ENCODE assay signal across 8 cellular contexts in genomic region chr5:173888473-173889135, GRCh38. TPM values are rescaled to one million over a fixed set of nuclear protein-coding genes. Genes with fewer than 3 reads are reported as not detected.
DNase-seq lines count a peak whose midpoint lies in the region; ATAC-seq, FAIRE-seq and TF ChIP-seq lines count a peak whose summit lies in the region.

No MANE protein-coding gene starts in this region.

- intact Hi-C loops in esophagus squamous epithelium (cut with DNase I) = loop anchor here (10.0 kb wide), 1 partner anchor 104 kb away; no protein-coding TSS in a partner anchor

- peak overlapping the region; percentile 87 for H2AFZ ChIP-seq in neuronal stem cell (ENCODE audit: low read length)

- H3K18ac ChIP-seq in neuronal stem cell (ENCODE audit: low read length) = no peak overlapping the region

- H3K27me3 ChIP-seq in WERI-Rb-1 (ENCODE audit: insufficient read depth, low read depth, severe bottlenecking) (no peaks in the 10 kb centered on the region), esophagus squamous epithelium (no peaks in the 10 kb centered on the region), neuronal stem cell (ENCODE audit: control insufficient read depth in 3 of 3, insufficient read depth in 3 of 3, low read depth in 1 of 3, low read length in 3 of 3) (peaks cover 0 to 5% (median 0%) of the 10 kb centered on the region in 3 experiments)

- no peak overlapping the region for H2AK5ac ChIP-seq in neuronal stem cell (ENCODE audit: low read depth, low read length)

- 1 to 2% methylated on average over 27 of the region's 37 CpGs for WGBS in esophagus squamous epithelium, 2 donors
- WGBS in neuronal stem cell (ENCODE audit: extremely low coverage in 2 of 2, insufficient read length in 2 of 2, insufficient replicate concordance in 1 of 2), 2 donors = no CpG with 5 or more reads among the region's 37 CpGs

- H3K4me2 ChIP-seq in neuronal stem cell (ENCODE audit: insufficient read depth, low read length, poor library complexity, severe bottlenecking) = peak overlapping the region; percentile 81

- peak overlapping the region; percentile 93 for H3K4me3 Mint-ChIP-seq in activated T-cell treated with anti-CD3 and anti-CD28 coated beads, Interleukin-2, amount 50 U/mL, for 4 hours

- H3K27me3 Mint-ChIP-seq in activated T-cell treated with anti-CD3 and anti-CD28 coated beads, Interleukin-2, amount 50 U/mL, for 4 hours (ENCODE audit: low read depth) = no peaks in the 10 kb centered on the region

- peak overlapping the region; percentile 47 for H3K27ac ChIP-seq in WERI-Rb-1
- peak overlapping the region; percentile 87 to 93 (median 91) for H3K27ac ChIP-seq in esophagus squamous epithelium
- H3K27ac ChIP-seq in neuronal stem cell (replicated peaks; ENCODE audit: low read length) = no peak overlapping the region

- no peak overlapping the region for H4K8ac ChIP-seq in neuronal stem cell (ENCODE audit: low read depth, low read length)

- H2BK15ac ChIP-seq in neuronal stem cell (ENCODE audit: low read length) = no peak overlapping the region

- no peak overlapping the region for H2BK5ac ChIP-seq in neuronal stem cell (ENCODE audit: low read length)

- H3K9me3 ChIP-seq in WERI-Rb-1 (ENCODE audit: severe bottlenecking) = no peaks in the 10 kb centered on the region
- no peaks in the 10 kb centered on the region for H3K9me3 ChIP-seq in esophagus squamous epithelium
- H3K9me3 ChIP-seq in neuronal stem cell (replicated peaks in 1 of 2; ENCODE audit: control insufficient read depth in 2 of 2, insufficient read depth in 1 of 2, low read depth in 1 of 2, low read length in 2 of 2) = no peaks in the 10 kb centered on the region

- H3K4me3 ChIP-seq in WERI-Rb-1 (ENCODE audit: low read depth, low read length) = peak overlapping the region; percentile 85
- peak overlapping the region; percentile 69 to 97 (median 83) for H3K4me3 ChIP-seq in esophagus squamous epithelium
- peak overlapping the region; percentile 54 to 81 for H3K4me3 ChIP-seq in neuronal stem cell (ENCODE audit: low read length in 2 of 2)

- no peak overlapping the region for H2BK12ac ChIP-seq in neuronal stem cell (ENCODE audit: low read length)

- H3K4me1 ChIP-seq in esophagus squamous epithelium (peaks cover 28 to 85% (median 46%) of the 10 kb centered on the region in 3 donors), neuronal stem cell (ENCODE audit: control insufficient read depth in 2 of 2, insufficient read depth in 1 of 2, low read depth in 1 of 2, low read length in 2 of 2) (peaks cover 4 to 9% of the 10 kb centered on the region in 2 donors)

- H3K9ac ChIP-seq in neuronal stem cell (ENCODE audit: low read depth, low read length, poor library complexity) = peak overlapping the region; percentile 73

- H3K36me3 ChIP-seq in WERI-Rb-1 (no peaks in the 10 kb centered on the region), esophagus squamous epithelium (no peaks in the 10 kb centered on the region), neuronal stem cell (replicated peaks in 1 of 2; ENCODE audit: control insufficient read depth in 2 of 2, insufficient read depth in 2 of 2, low read length in 2 of 2) (no peaks in the 10 kb centered on the region)

- peaks cover 79% of the 10 kb centered on the region for H3K4me1 Mint-ChIP-seq in activated T-cell treated with anti-CD3 and anti-CD28 coated beads, Interleukin-2, amount 50 U/mL, for 4 hours (ENCODE audit: low read depth)

- no peaks in the 10 kb centered on the region for H3K36me3 Mint-ChIP-seq in activated T-cell treated with anti-CD3 and anti-CD28 coated beads, Interleukin-2, amount 50 U/mL, for 4 hours (ENCODE audit: insufficient read depth)

- no peak overlapping the region for H2BK120ac ChIP-seq in neuronal stem cell (ENCODE audit: low read depth, low read length)

- H3K79me1 ChIP-seq in neuronal stem cell (ENCODE audit: low read depth, low read length) = no peaks in the 10 kb centered on the region

- no peak overlapping the region for H3K4ac ChIP-seq in neuronal stem cell (ENCODE audit: low read length)

- H4K91ac ChIP-seq in neuronal stem cell (ENCODE audit: low read depth, low read length, poor library complexity) = no peak overlapping the region

- H3K9me3 Mint-ChIP-seq in activated T-cell treated with anti-CD3 and anti-CD28 coated beads, Interleukin-2, amount 50 U/mL, for 4 hours = peaks cover 1% of the 10 kb centered on the region

- H3K23ac ChIP-seq in neuronal stem cell (ENCODE audit: low read depth, low read length, poor library complexity) = no peak overlapping the region

- FAIRE-seq in RCC 7860 (lab: Jason Lieb, UNC) = no peak

- ATAC-seq in activated T-cell treated with anti-CD3 and anti-CD28 coated beads, Interleukin-2, amount 50 U/mL, for 4 hours = no peak
- ATAC-seq in GM19351 (IDR thresholded peaks at IDR 0.05; ENCODE audit: unreplicated experiment) (no peak), HG03354 (IDR thresholded peaks at IDR 0.05; ENCODE audit: poor library complexity, severe bottlenecking, unreplicated experiment) (no peak)

- no peak for TF ChIP-seq CTCF in WERI-Rb-1 (IDR thresholded peaks at IDR 0.05; ENCODE audit: low read depth, low read length)
- TF ChIP-seq CTCF in esophagus squamous epithelium (IDR thresholded peaks at IDR 0.05) = peak in 1 of 6 experiments; percentile 4

- TF ChIP-seq POLR2A in esophagus squamous epithelium (IDR thresholded peaks at IDR 0.05) = no peak

- no peak overlapping the region for H3K14ac ChIP-seq in neuronal stem cell (ENCODE audit: low read length)

- no peak for DNase-seq in activated T-cell treated with anti-CD3 and anti-CD28 coated beads, Interleukin-2, amount 50 U/mL, for 4 hours
- no peak for DNase-seq in activated T-cell treated with anti-CD3 and anti-CD28 coated beads for 4 hours
- peak; percentile 18 for DNase-seq in WERI-Rb-1
- DNase-seq in esophagus squamous epithelium (lab: John Stamatoyannopoulos, UW) = no peak
- no peak for DNase-seq in neuronal stem cell (ENCODE audit: low spot score)
- no peak for DNase-seq in RCC 7860 (ENCODE audit: low spot score)

RNA-seq across cellular contexts. Expression of gene CPEB4, which starts 0.5 kb away (rescaled TPM):
- total RNA-seq in activated T-cell treated with anti-CD3 and anti-CD28 coated beads, Interleukin-2, amount 50 U/mL, for 4 hours = 10 to 100 TPM; 14.4 to 17.2 (median 14.9) TPM
- 10 to 100 TPM; 33.2 to 51.6 (median 44.8) TPM for total RNA-seq in esophagus squamous epithelium
- polyA plus RNA-seq in neuronal stem cell (2013, experiment 1 of 2) = 3.4 TPM
- 3.5 TPM for polyA plus RNA-seq in neuronal stem cell (2013, experiment 2 of 2)
